In the genomic region with DNA sequence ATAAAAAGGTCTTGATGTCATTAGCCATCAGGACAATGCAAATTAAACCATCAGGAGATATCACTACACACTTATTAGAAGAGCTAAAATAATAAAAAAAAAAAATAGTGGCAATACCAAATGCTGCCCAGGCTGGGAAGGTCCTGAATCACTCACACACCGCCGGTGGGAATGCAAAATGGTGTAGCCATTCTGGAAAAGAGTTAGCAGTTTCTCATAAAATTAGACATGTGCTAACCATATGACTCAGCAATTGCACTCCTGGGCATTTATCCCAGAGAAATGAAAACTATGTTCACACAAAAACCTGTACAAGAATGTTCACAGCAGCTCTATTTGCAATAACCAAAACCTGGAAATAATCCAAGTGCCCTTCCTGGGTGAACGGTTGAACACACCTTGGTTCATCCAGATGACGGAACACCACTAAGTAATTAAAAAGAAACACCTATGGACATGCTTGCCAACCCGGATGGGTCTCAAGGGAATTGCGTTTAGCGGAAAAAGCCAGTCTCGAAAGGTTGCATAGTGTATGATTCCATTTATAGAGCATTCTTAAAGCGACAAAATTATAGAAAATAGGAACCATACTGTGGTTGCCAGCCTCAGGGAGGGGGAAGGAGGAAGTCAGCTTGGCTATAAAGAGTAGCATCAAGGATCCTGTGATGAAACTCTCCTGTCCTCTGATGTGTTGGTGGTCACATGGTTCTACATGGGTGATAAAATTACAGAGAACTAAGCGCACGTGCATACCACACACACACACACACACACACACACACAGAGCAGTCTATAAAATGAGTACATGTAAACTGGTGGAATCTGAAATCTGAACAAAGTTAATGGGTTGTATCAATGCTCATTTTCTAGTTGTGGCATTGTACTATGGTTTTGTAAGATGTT, we compare ENCODE assay signal across 8 cellular contexts.
A peak's percentile ranks its signal among the peaks of the same experiment; 100 is the strongest.
DNase-seq lines count a peak whose midpoint lies in the region; ATAC-seq and TF ChIP-seq lines count a peak whose summit lies in the region.

No MANE protein-coding gene starts in this region.

- no peak overlapping the region for H3K4me3 ChIP-seq in epithelial cell of esophagus (ENCODE audit: low read length)

- DNase-seq in DMS79 treated with DMSO at 0.1 percent for 48 hours (lab: John Stamatoyannopoulos, UW), result peak; percentile 58
- DNase-seq in Kasumi-1 (lab: John Stamatoyannopoulos, UW), result peak; percentile 98
- peak in 3 of 5 experiments; percentile 49 to 91 (median 71) for DNase-seq in T-helper 2 cell
- DNase-seq in epithelial cell of esophagus (ENCODE audit: low read depth), result peak; percentile 99
- peak; percentile 81 for DNase-seq in non-pigmented ciliary epithelial cell (ENCODE audit: low read depth)
- no peak for DNase-seq in hypothalamus (lab: John Stamatoyannopoulos, UW)

- TF ChIP-seq CTCF in epithelial cell of esophagus (IDR thresholded peaks at IDR 0.05; ENCODE audit: insufficient read depth, low read depth, low read length, missing control alignments), result no peak

- ATAC-seq in GM21381 (IDR thresholded peaks at IDR 0.05; ENCODE audit: unreplicated experiment) (peak; percentile 26), GM19324 (IDR thresholded peaks at IDR 0.05; ENCODE audit: low FRiP score, unreplicated experiment) (no peak)

Comparison
In these comparisons a context has a peak if more than half of its experiments do, and no peak if none do; other contexts are left out.
1. DNase-seq: peak in DMS79 treated with DMSO at 0.1 percent for 48 hours (single experiment), Kasumi-1 (2 of 2), T-helper 2 cell (3 of 5), epithelial cell of esophagus (single experiment) and non-pigmented ciliary epithelial cell (single experiment); none in hypothalamus (0 of 51).